1 cellular context compared by ENCODE assay signal in the genomic region with DNA sequence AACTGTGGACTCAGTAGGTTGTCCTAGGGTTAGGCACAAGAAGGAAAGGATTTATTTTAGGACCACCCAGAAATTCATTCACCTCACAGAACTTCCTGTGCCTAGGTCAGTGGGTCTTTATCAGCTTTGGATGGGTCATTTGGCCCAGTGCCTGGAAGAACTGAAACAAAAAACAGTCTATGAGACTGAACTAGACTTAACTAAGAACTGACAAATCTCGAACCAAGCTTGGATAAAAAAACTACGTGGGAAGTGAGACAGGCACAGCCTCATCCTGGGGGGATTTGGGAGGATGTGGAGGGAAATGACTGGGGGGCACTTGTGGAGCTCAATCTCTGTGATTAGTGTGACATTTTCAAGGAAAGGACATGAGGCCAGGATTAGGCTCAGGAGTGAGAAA.
TF ChIP-seq lines count a peak whose summit lies in the region.

No MANE protein-coding gene starts in this region.

TF ChIP-seq in HepG2, 621 proteins besides CTCF, POLR2A, EP300 and RAD21:
- TF ChIP-seq PHF20 (CRISPR knock-in tag; IDR thresholded peaks at IDR 0.05) (0 out of 2 replicates have a peak, but pooled peaks have one; percentile 20), ZNF230 (CRISPR knock-in tag; IDR thresholded peaks at IDR 0.05) (no peak), PHF21A (CRISPR knock-in tag; IDR thresholded peaks at IDR 0.05) (0 out of 2 replicates have a peak, but pooled peaks have one; percentile 20), ZNF747 (CRISPR knock-in tag; IDR thresholded peaks at IDR 0.05; ENCODE audit: borderline replicate concordance) (no peak), HOXA3 (CRISPR knock-in tag; IDR thresholded peaks at IDR 0.05) (no peak), ARID2 (CRISPR knock-in tag; IDR thresholded peaks at IDR 0.05; ENCODE audit: borderline replicate concordance) (no peak), GTF2F1 (IDR thresholded peaks at IDR 0.05; ENCODE audit: low read length) (no peak), ISX (CRISPR knock-in tag; conservative IDR thresholded peaks at IDR 0.05) (no peak), BRD4 (CRISPR knock-in tag; IDR thresholded peaks at IDR 0.05) (no peak)
- TF ChIP-seq, protein P1, sequence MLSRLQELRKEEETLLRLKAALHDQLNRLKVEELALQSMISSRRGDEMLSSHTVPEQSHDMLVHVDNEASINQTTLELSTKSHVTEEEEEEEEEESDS (CRISPR knock-in tag; IDR thresholded peaks at IDR 0.05; ENCODE audit: borderline replicate concordance), result no peak
